Comparison of ENCODE assay signal across 7 cellular contexts in the genomic region with DNA sequence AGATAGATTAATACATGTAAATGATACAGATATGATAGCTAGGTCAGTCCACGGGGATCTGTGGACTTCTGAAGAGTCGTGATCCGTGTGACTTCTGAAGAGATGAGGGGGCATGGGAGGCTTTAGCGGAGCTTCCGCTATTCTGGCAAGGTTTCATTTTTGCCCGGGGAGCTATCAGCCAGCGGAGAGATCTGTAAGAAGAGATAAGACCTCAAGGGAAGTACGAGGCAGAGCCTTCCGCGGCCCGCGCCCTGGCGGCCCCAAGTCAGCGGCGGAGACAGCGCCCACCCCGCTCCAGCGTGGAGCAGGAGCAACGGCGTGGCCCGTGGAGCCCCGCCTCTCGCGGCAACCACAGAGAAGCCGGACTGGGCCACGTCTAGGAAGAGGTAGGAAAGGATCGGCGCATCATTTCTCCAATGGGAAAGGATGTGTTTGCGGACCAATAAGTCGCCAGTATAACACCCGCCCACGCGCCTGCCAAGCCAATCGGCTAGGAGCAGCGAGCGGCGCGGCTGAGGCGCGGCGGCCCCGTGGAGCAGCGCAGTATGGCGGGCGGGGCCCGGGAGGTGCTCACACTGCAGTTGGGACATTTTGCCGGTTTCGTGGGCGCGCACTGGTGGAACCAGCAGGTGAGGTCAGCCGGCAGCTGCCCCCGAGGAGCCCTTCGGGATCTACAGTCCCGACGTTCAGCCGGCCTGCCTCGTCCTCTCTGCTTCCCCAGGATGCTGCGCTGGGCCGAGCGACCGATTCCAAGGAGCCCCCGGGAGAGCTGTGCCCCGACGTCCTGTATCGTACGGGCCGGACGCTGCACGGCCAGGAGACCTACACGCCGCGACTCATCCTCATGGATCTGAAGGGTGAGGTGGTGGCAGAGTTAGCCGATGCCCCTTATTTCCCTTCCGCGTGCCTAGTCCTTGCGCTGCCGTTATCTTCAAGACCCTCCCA.
DNase-seq lines count a peak whose midpoint lies in the region; ATAC-seq lines count a peak whose summit lies in the region.

No MANE protein-coding gene starts in this region.

- ATAC-seq in GM18508 (IDR thresholded peaks at IDR 0.05; ENCODE audit: insufficient read depth, unreplicated experiment) (peak; percentile 65), HG02981 (IDR thresholded peaks at IDR 0.05; ENCODE audit: unreplicated experiment) (peak; percentile 93)

- DNase-seq in NCI-H2029 (lab: John Stamatoyannopoulos, UW), result peak; percentile 92
- peak; percentile 84 for DNase-seq in T-helper 9 cell
- peak; percentile 98 for DNase-seq in astrocyte of the hippocampus (ENCODE audit: low read depth, low spot score)
- peak; percentile 92 to 94 for DNase-seq in hippocampal formation (lab: John Stamatoyannopoulos, UW)
- peak; percentile 95 for DNase-seq in retina

Comparison
In these comparisons a context has a peak if more than half of its experiments do, and no peak if none do; other contexts are left out.
1. Peak in every context shown above with its lines: DNase-seq and ATAC-seq.